ENCODE assay signal across 9 cellular contexts in genomic region chr22:24106385-24107381, GRCh38.
A peak's percentile ranks its signal among the peaks of the same experiment; 100 is the strongest.
DNase-seq lines count a peak whose midpoint lies in the region; ATAC-seq and TF ChIP-seq lines count a peak whose summit lies in the region.
"Had no signal": no experiment of that assay in that cellular context is flagged by ENCODE, and none has a peak within 500 bp of the region (broad histone marks: within the 10 kb centered on the region; RNA-seq: fewer than 3 reads in every experiment).

No MANE protein-coding gene starts in this region.

- H3K36me3 Mint-ChIP-seq in activated T-helper 17 cell treated with anti-CD3 and anti-CD28 coated beads, Interleukin-2, amount 50 U/mL, for 72 hours (ENCODE audit: low read depth), result peaks cover 80% of the 10 kb centered on the region
- H3K36me3 Mint-ChIP-seq in mesothelial cell of epicardium, result peaks cover 25% of the 10 kb centered on the region

- H3K4me3 ChIP-seq in AG04449 (ENCODE audit: low read depth, low read length) (no peak overlapping the region), tibial nerve (no peak overlapping the region)

- no peaks in the 10 kb centered on the region for H3K9me3 Mint-ChIP-seq in activated T-helper 17 cell treated with anti-CD3 and anti-CD28 coated beads, Interleukin-2, amount 50 U/mL, for 72 hours
- H3K9me3 Mint-ChIP-seq in mesothelial cell of epicardium, result peaks cover 11% of the 10 kb centered on the region

- peak; percentile 53 for ATAC-seq in HG03439 (IDR thresholded peaks at IDR 0.05; ENCODE audit: unreplicated experiment)
- peak; percentile 79 for ATAC-seq in activated T-helper 17 cell treated with anti-CD3 and anti-CD28 coated beads, Interleukin-2, amount 50 U/mL, for 72 hours (replicated peaks)

- WGBS in tibial nerve, 2 donors, result 89 to 96% methylated on average over 3 of the region's 3 CpGs

- H3K4me1 ChIP-seq in tibial nerve, result peaks cover 0 to 22% (median 6%) of the 10 kb centered on the region in 4 donors

- no peaks in the 10 kb centered on the region for H3K9me3 ChIP-seq in tibial nerve

- DNase-seq in AG04449 (ENCODE audit: low read depth, low spot score) (no peak), left kidney (ENCODE audit: low read depth, low spot score) (peak; percentile 4), tibial nerve (ENCODE audit: low spot score in 2 of 2) (no peak), DMS153 treated with DMSO at 0.1 percent for 48 hours (lab: John Stamatoyannopoulos, UW; ENCODE audit: unreplicated experiment) (no peak), mesenteric fat pad (ENCODE audit: low spot score) (no peak), mesothelial cell of epicardium (ENCODE audit: low spot score in 2 of 2, unreplicated experiment in 2 of 2) (no peak)

- CTCF ChIA-PET in AG04449 (lab: Yijun Ruan, JAX), result interaction anchor here (1.0 to 7.2 kb wide), 2 partner anchors 51 to 68 kb away, joined by 3 to 52 read pairs; no protein-coding TSS in a partner anchor

- TF ChIP-seq CTCF in AG04449 (IDR thresholded peaks at IDR 0.05; ENCODE audit: insufficient read depth, low read length, missing control alignments), result peak; percentile 13
- TF ChIP-seq CTCF in tibial nerve (IDR thresholded peaks at IDR 0.05), result peak in 2 of 5 experiments; percentile 11 to 27
- no peak for TF ChIP-seq CTCF in mesothelial cell of epicardium (IDR thresholded peaks at IDR 0.05; ENCODE audit: unreplicated experiment)

- peak overlapping the region in 3 of 4 donors; percentile 8 to 68 (median 66) for H3K27ac ChIP-seq in tibial nerve

- POLR2A ChIA-PET in AG04449 (lab: Yijun Ruan, JAX), result no interaction called here

- peaks cover 18% of the 10 kb centered on the region for H3K4me1 Mint-ChIP-seq in activated T-helper 17 cell treated with anti-CD3 and anti-CD28 coated beads, Interleukin-2, amount 50 U/mL, for 72 hours
- H3K4me1 Mint-ChIP-seq in mesothelial cell of epicardium, result no peaks in the 10 kb centered on the region

- TF ChIP-seq POLR2A in tibial nerve (IDR thresholded peaks at IDR 0.05), result no peak

- H3K4me3 Mint-ChIP-seq in activated T-helper 17 cell treated with anti-CD3 and anti-CD28 coated beads, Interleukin-2, amount 50 U/mL, for 72 hours, result peak overlapping the region; percentile 67
- no peak overlapping the region for H3K4me3 Mint-ChIP-seq in mesothelial cell of epicardium
- H3K4me3 Mint-ChIP-seq: nephron had no signal

- no peak for TF ChIP-seq EP300 in tibial nerve (IDR thresholded peaks at IDR 0.05)

- peaks cover 0 to 45% (median 0%) of the 10 kb centered on the region in 3 donors for H3K36me3 ChIP-seq in tibial nerve

- peak overlapping the region; percentile 82 for H3K27ac Mint-ChIP-seq in activated T-helper 17 cell treated with anti-CD3 and anti-CD28 coated beads, Interleukin-2, amount 50 U/mL, for 72 hours
- H3K27ac Mint-ChIP-seq in mesothelial cell of epicardium, result no peak overlapping the region

- no peaks in the 10 kb centered on the region for H3K27me3 ChIP-seq in tibial nerve

- no peaks in the 10 kb centered on the region for H3K27me3 Mint-ChIP-seq in activated T-helper 17 cell treated with anti-CD3 and anti-CD28 coated beads, Interleukin-2, amount 50 U/mL, for 72 hours
- H3K27me3 Mint-ChIP-seq in mesothelial cell of epicardium (ENCODE audit: low read depth), result no peaks in the 10 kb centered on the region
